In the genomic region with DNA sequence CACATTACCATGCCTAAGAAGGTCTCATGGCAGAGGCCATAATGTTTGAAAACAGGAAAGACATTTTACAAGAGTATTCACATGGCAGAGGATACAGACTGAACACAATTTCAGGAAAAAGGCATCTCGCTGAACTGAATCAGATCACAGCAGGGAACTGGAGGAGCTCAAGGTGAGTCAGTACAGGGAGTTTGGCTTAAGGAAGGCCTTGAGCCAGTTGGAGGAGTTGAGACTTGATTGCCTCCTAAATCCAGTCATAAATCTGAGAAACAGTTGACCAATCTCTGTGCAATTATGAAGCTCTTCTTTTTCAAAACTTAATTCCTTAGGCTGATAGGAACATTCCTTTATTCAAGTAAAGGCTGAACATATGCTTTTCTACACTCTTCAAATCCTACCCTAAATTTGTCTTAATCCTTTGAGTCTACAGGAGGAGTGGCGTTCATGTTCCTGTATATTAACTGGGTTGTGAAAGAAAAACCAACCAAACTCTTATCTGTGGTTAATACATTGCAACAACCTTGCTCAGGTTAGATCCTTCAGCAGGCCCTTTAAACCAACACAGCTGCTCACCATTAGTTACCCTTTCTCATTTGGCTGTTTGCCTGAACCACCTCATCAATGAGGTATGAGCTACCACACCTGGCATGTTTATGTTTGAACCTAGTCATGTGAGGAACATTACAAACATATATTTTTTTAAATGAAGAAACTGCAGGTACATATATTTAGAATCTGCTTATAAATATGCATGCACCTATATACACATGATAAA, we compare ENCODE assay signal across 18 cellular contexts.
A peak's percentile ranks its signal among the peaks of the same experiment; 100 is the strongest.
DNase-seq lines count a peak whose midpoint lies in the region; ATAC-seq, FAIRE-seq and TF ChIP-seq lines count a peak whose summit lies in the region.
"Had no signal": no experiment of that assay in that cellular context is flagged by ENCODE, and none has a peak within 500 bp of the region (broad histone marks: within the 10 kb centered on the region; RNA-seq: fewer than 3 reads in every experiment).

No MANE protein-coding gene starts in this region.

- peak; percentile 94 for FAIRE-seq in bronchial epithelial cell (lab: Jason Lieb, UNC)
- FAIRE-seq: GM12892, TTC549 had no signal

- BruUV-seq in Caco-2 (replicated peaks; lab: Mats Ljungman, UMichigan), result no TSS peak

- POLR2A ChIA-PET in Caco-2 (lab: Charles Lee), result no interaction called here

- CTCF ChIA-PET in Caco-2 (lab: Charles Lee), result interaction anchor here (1.1 kb wide), 1 partner anchor 25 kb away, joined by 3 read pairs; no protein-coding TSS in a partner anchor

- H3K4me1 Mint-ChIP-seq in Caco-2 (ENCODE audit: low read depth, unreplicated experiment), result peaks cover 24% of the 10 kb centered on the region
- H3K4me1 Mint-ChIP-seq in stimulated activated naive CD8-positive, alpha-beta T cell treated with anti-CD3 and anti-CD28 coated beads, Interleukin-15, amount 100 ng/mL, for 72 hours, result no peaks in the 10 kb centered on the region
- H3K4me1 Mint-ChIP-seq: central memory CD8-positive, alpha-beta T cell had no signal

- no peak overlapping the region for H3K4me3 Mint-ChIP-seq in Caco-2 (ENCODE audit: unreplicated experiment)
- no peak overlapping the region for H3K4me3 Mint-ChIP-seq in stimulated activated naive CD8-positive, alpha-beta T cell treated with anti-CD3 and anti-CD28 coated beads, Interleukin-15, amount 100 ng/mL, for 72 hours
- H3K4me3 Mint-ChIP-seq: central memory CD8-positive, alpha-beta T cell; H9 had no signal

- H3K9me3 ChIP-seq in Caco-2, result no peaks in the 10 kb centered on the region
- H3K9me3 ChIP-seq: mucosa of descending colon, upper lobe of right lung had no signal

- TF ChIP-seq CTCF in Caco-2 (IDR thresholded peaks at IDR 0.05; ENCODE audit: insufficient read depth in 1 of 2, low read depth in 1 of 2, low read length in 1 of 2, severe bottlenecking in 1 of 2, unreplicated experiment in 1 of 2) (no peak), bronchial epithelial cell (IDR thresholded peaks at IDR 0.05; ENCODE audit: insufficient read depth, low read length, severe bottlenecking) (no peak)

- peaks cover 16% of the 10 kb centered on the region for H3K4me1 ChIP-seq in Caco-2
- H3K4me1 ChIP-seq: parathyroid adenoma, upper lobe of right lung had no signal

- ATAC-seq in HG03457 (IDR thresholded peaks at IDR 0.05; ENCODE audit: unreplicated experiment), result no peak
- ATAC-seq in stimulated activated naive CD8-positive, alpha-beta T cell treated with anti-CD3 and anti-CD28 coated beads, Interleukin-15, amount 100 ng/mL, for 72 hours, result no peak
- ATAC-seq: mucosa of descending colon, Right ventricle myocardium inferior, upper lobe of right lung had no signal

- no peak overlapping the region for H3K27ac Mint-ChIP-seq in Caco-2 (ENCODE audit: unreplicated experiment)
- H3K27ac Mint-ChIP-seq in stimulated activated naive CD8-positive, alpha-beta T cell treated with anti-CD3 and anti-CD28 coated beads, Interleukin-15, amount 100 ng/mL, for 72 hours, result peak overlapping the region in 1 of 2 donors; percentile 85
- H3K27ac Mint-ChIP-seq: H9 had no signal

- peaks cover 3% of the 10 kb centered on the region for H3K27me3 Mint-ChIP-seq in Caco-2 (ENCODE audit: insufficient read depth, unreplicated experiment)
- no peaks in the 10 kb centered on the region for H3K27me3 Mint-ChIP-seq in stimulated activated naive CD8-positive, alpha-beta T cell treated with anti-CD3 and anti-CD28 coated beads, Interleukin-15, amount 100 ng/mL, for 72 hours
- H3K27me3 Mint-ChIP-seq: central memory CD8-positive, alpha-beta T cell had no signal

- intact Hi-C loops in Caco-2 (cut with micrococcal nuclease; ENCODE audit: unreplicated experiment), result no loop called here

- no peak overlapping the region for H3K4me3 ChIP-seq in Caco-2 (ENCODE audit: low read depth, low read length)
- H3K4me3 ChIP-seq in bronchial epithelial cell (ENCODE audit: low read depth, low read length), result no peak overlapping the region
- H3K4me3 ChIP-seq: mucosa of descending colon, upper lobe of right lung had no signal

- no peaks in the 10 kb centered on the region for H3K9me3 Mint-ChIP-seq in Caco-2 (ENCODE audit: unreplicated experiment)
- no peaks in the 10 kb centered on the region for H3K9me3 Mint-ChIP-seq in stimulated activated naive CD8-positive, alpha-beta T cell treated with anti-CD3 and anti-CD28 coated beads, Interleukin-15, amount 100 ng/mL, for 72 hours
- H3K9me3 Mint-ChIP-seq: H9 had no signal

- DNase-seq in Caco-2 (peak; percentile 36 to 48), NCI-H1092 (lab: John Stamatoyannopoulos, UW) (peak; percentile 40), NCI-H510A treated with DMSO at 0.1 percent for 48 hours (lab: John Stamatoyannopoulos, UW) (peak; percentile 93), bronchial epithelial cell (ENCODE audit: low read depth) (peak; percentile 99), anterior cingulate cortex (lab: John Stamatoyannopoulos, UW) (no peak), SIG-M5 treated with dmso at 0.1 percent for 504 hours (lab: John Stamatoyannopoulos, UW; ENCODE audit: unreplicated experiment) (no peak)
- no peak for DNase-seq in stimulated activated naive CD8-positive, alpha-beta T cell treated with anti-CD3 and anti-CD28 coated beads, Interleukin-15, amount 100 ng/mL, for 72 hours
- DNase-seq: activated naive CD4-positive, alpha-beta T cell treated with anti-CD3 and anti-CD28 coated beads, Interleukin-2, amount 50 U/mL, for 16 hours; H9; mucosa of descending colon; NCI-H2227 treated with DMSO at 0.1 percent for 48 hours; upper lobe of right lung had no signal

- H3K27me3 ChIP-seq in Caco-2 (replicated peaks; ENCODE audit: control insufficient read depth, insufficient read depth, low read length) (no peaks in the 10 kb centered on the region), bronchial epithelial cell (ENCODE audit: control insufficient read depth, insufficient read depth, low read length) (no peaks in the 10 kb centered on the region)
- H3K27me3 ChIP-seq: upper lobe of right lung had no signal

- H3K36me3 ChIP-seq in Caco-2 (ENCODE audit: control insufficient read depth, insufficient read depth, low read length) (no peaks in the 10 kb centered on the region), bronchial epithelial cell (ENCODE audit: control insufficient read depth, insufficient read depth, low read length) (no peaks in the 10 kb centered on the region)
- H3K36me3 ChIP-seq: upper lobe of right lung had no signal

- H3K36me3 Mint-ChIP-seq in Caco-2 (ENCODE audit: insufficient read depth, unreplicated experiment), result no peaks in the 10 kb centered on the region

Comparison
In these comparisons a context has a peak if more than half of its experiments do, and no peak if none do; other contexts are left out.
1. DNase-seq: peak in Caco-2 (2 of 2), NCI-H1092 (single experiment), NCI-H510A treated with DMSO at 0.1 percent for 48 hours (single experiment) and bronchial epithelial cell (single experiment); none in anterior cingulate cortex (0 of 58), SIG-M5 treated with dmso at 0.1 percent for 504 hours (single experiment) and stimulated activated naive CD8-positive, alpha-beta T cell treated with anti-CD3 and anti-CD28 coated beads, Interleukin-15, amount 100 ng/mL, for 72 hours (0 of 2).